In the genomic region with DNA sequence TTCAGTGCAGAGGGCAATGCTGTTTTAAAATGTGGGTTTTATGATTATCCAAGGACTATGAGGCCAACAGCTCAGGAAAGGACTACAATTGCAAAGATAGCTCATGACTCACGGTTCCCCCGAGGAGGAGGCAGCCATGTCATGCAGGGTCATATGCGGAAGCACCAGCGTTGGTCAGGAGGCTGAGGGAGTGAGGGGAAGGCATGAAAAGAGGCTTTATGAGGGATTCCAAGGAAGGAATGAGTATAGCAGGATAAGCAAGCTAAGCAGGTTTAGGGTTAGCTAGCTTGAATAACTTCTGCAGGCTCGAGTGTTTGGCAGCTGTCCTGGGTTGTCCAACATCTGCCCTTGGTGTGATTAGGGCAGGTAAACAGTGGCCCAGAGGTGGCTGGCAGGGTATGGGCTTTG, we compare ENCODE assay signal across 11 cellular contexts.
DNase-seq lines count a peak whose midpoint lies in the region; ATAC-seq, FAIRE-seq and TF ChIP-seq lines count a peak whose summit lies in the region.
"Had no signal": no experiment of that assay in that cellular context is flagged by ENCODE, and none has a peak within 500 bp of the region (broad histone marks: within the 10 kb centered on the region; RNA-seq: fewer than 3 reads in every experiment).

No MANE protein-coding gene starts in this region.

- TF ChIP-seq EP300 in HepG2 (IDR thresholded peaks at IDR 0.05; ENCODE audit: low read depth in 2 of 2, low read length in 2 of 2) (no peak), HepG2 (CRISPR knock-in tag; IDR thresholded peaks at IDR 0.05; ENCODE audit: borderline replicate concordance) (no peak)

- ATAC-seq in right lobe of liver (peak in 2 of 4 donors; percentile 60 to 86), HepG2 (no peak)

- H2AFZ ChIP-seq in HepG2 (ENCODE audit: low read length), result no peak overlapping the region

- H3K9ac ChIP-seq in HepG2 (ENCODE audit: insufficient read depth, low read depth, low read length), result no peak overlapping the region

- FAIRE-seq in HepG2 (lab: Jason Lieb, UNC) (no peak), GM19239 (lab: Jason Lieb, UNC) (no peak)
- FAIRE-seq: keratinocyte had no signal

- no TSS peak for BruUV-seq in HepG2 (replicated peaks; lab: Mats Ljungman, UMichigan)

- H3K9me3 ChIP-seq in right lobe of liver (no peaks in the 10 kb centered on the region), HepG2 (ENCODE audit: low read length) (no peaks in the 10 kb centered on the region)

- WGBS in right lobe of liver (ENCODE audit: insufficient coverage, low coverage, low lambda C conversion rate, missing lambda C conversion rate), result 49% methylated on average over 5 of the region's 5 CpGs
- 4% methylated on average over 5 of the region's 5 CpGs for WGBS in HepG2 (ENCODE audit: low lambda C conversion rate)

- intact Hi-C loops in right lobe of liver (cut with DNase I) (no loop called here), HepG2 (cut with micrococcal nuclease; ENCODE audit: unreplicated experiment) (no loop called here)

- H3K27me3 ChIP-seq in right lobe of liver, result no peaks in the 10 kb centered on the region
- no peaks in the 10 kb centered on the region for H3K27me3 ChIP-seq in HepG2 (ENCODE audit: control insufficient read depth in 1 of 2, insufficient read depth in 2 of 2, low read length in 2 of 2)

- H3K36me3 ChIP-seq in right lobe of liver (no peaks in the 10 kb centered on the region), HepG2 (replicated peaks in 1 of 2; ENCODE audit: control insufficient read depth in 1 of 2, insufficient read depth in 2 of 2, low read length in 2 of 2) (no peaks in the 10 kb centered on the region)

- CTCF ChIA-PET in HepG2 (lab: Yijun Ruan, JAX; ENCODE audit: low intra/inter-chr PET ratio, low total read pairs), result no interaction called here

- no peak overlapping the region for H3K27ac ChIP-seq in right lobe of liver
- H3K27ac ChIP-seq in HepG2 (ENCODE audit: extremely low read length, insufficient read depth, low read length), result no peak overlapping the region

- DNase-seq in right lobe of liver (peak in 2 of 3 donors; percentile 27 to 60), HepG2 (ENCODE audit: low spot score) (no peak), astrocyte of the spinal cord (ENCODE audit: low read depth, low spot score) (peak; percentile 94), kidney glomerular epithelial cell (lab: John Stamatoyannopoulos, UW) (peak; percentile 81), GM19239 (ENCODE audit: insufficient read length, low spot score) (no peak), NCI-H82 treated with DMSO at 0.1 percent for 48 hours (lab: John Stamatoyannopoulos, UW; ENCODE audit: unreplicated experiment) (no peak), activated gamma-delta T cell (lab: John Stamatoyannopoulos, UW) (no peak)
- DNase-seq in stimulated activated CD4-positive, alpha-beta T cell treated with anti-CD3 and anti-CD28 coated beads, Interleukin-4, amount 100 ng/mL, for 1 hour, result no peak
- DNase-seq: AML-193, NCI-H345 had no signal

- no peaks in the 10 kb centered on the region for H3K4me1 ChIP-seq in right lobe of liver
- H3K4me1 ChIP-seq in HepG2 (ENCODE audit: insufficient read depth, low read length), result no peaks in the 10 kb centered on the region

- TF ChIP-seq RAD21 in HepG2 (CRISPR knock-in tag; IDR thresholded peaks at IDR 0.05), result no peak

- TF ChIP-seq CTCF in right lobe of liver (IDR thresholded peaks at IDR 0.05), result no peak
- no peak for TF ChIP-seq CTCF in HepG2 (CRISPR knock-in tag; IDR thresholded peaks at IDR 0.05)
- TF ChIP-seq CTCF in astrocyte of the spinal cord (IDR thresholded peaks at IDR 0.05; ENCODE audit: low read depth, low read length), result no peak

- H4K20me1 ChIP-seq in HepG2 (ENCODE audit: insufficient read depth, low read length), result no peaks in the 10 kb centered on the region

- in situ Hi-C loops in HepG2 (cut with HindIII; ENCODE audit: extremely low pct_ligation_motif_present, low pct_unique_long_range_greater_than_20kb) (no loop called here), astrocyte of the spinal cord (cut with HindIII; ENCODE audit: low sequenced_read_pairs) (no loop called here)

- POLR2A ChIA-PET in HepG2 (lab: Yijun Ruan, JAX), result no interaction called here

- H3K4me2 ChIP-seq in HepG2 (ENCODE audit: low read depth, low read length), result no peak overlapping the region

- H3K79me2 ChIP-seq in HepG2 (ENCODE audit: insufficient read depth, low read length), result no peaks in the 10 kb centered on the region

- H3K4me3 ChIP-seq in right lobe of liver (no peak overlapping the region), HepG2 (replicated peaks in 1 of 3; ENCODE audit: insufficient read depth in 1 of 3, low read depth in 2 of 3, low read length in 3 of 3) (no peak overlapping the region), astrocyte of the spinal cord (ENCODE audit: low read depth, low read length) (no peak overlapping the region)

- TF ChIP-seq POLR2A in right lobe of liver (IDR thresholded peaks at IDR 0.05), result no peak
- no peak for TF ChIP-seq POLR2A in HepG2 (IDR thresholded peaks at IDR 0.05; ENCODE audit: insufficient read depth in 1 of 2, low read depth in 2 of 2, low read length in 2 of 2)

TF ChIP-seq in HepG2, 621 proteins besides CTCF, POLR2A, EP300 and RAD21 (continues in another document):
- TF ChIP-seq BHLHE40 (IDR thresholded peaks at IDR 0.05; ENCODE audit: low read length), result no peak
- TF ChIP-seq ZSCAN30 (CRISPR knock-in tag; IDR thresholded peaks at IDR 0.05), result no peak
- no peak for TF ChIP-seq ZNF546 (CRISPR knock-in tag; conservative IDR thresholded peaks at IDR 0.05)
- TF ChIP-seq, protein P1, sequence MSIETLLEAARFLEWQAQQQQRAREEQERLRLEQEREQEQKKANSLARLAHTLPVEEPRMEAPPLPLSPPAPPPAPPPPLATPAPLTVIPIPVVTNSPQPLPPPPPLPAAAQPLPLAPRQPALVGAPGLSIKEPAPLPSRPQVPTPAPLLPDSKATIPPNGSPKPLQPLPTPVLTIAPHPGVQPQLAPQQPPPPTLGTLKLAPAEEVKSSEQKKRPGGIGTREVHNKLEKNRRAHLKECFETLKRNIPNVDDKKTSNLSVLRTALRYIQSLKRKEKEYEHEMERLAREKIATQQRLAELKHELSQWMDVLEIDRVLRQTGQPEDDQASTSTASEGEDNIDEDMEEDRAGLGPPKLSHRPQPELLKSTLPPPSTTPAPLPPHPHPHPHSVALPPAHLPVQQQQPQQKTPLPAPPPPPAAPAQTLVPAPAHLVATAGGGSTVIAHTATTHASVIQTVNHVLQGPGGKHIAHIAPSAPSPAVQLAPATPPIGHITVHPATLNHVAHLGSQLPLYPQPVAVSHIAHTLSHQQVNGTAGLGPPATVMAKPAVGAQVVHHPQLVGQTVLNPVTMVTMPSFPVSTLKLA (IDR thresholded peaks at IDR 0.05), result no peak
- TF ChIP-seq HDAC1 (CRISPR knock-in tag; IDR thresholded peaks at IDR 0.05), result no peak
- no peak for TF ChIP-seq PITX1 (CRISPR knock-in tag; IDR thresholded peaks at IDR 0.05)
- TF ChIP-seq, protein P2, sequence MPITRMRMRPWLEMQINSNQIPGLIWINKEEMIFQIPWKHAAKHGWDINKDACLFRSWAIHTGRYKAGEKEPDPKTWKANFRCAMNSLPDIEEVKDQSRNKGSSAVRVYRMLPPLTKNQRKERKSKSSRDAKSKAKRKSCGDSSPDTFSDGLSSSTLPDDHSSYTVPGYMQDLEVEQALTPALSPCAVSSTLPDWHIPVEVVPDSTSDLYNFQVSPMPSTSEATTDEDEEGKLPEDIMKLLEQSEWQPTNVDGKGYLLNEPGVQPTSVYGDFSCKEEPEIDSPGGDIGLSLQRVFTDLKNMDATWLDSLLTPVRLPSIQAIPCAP (CRISPR knock-in tag; IDR thresholded peaks at IDR 0.05; ENCODE audit: low read depth), result no peak
- TF ChIP-seq, protein P3, sequence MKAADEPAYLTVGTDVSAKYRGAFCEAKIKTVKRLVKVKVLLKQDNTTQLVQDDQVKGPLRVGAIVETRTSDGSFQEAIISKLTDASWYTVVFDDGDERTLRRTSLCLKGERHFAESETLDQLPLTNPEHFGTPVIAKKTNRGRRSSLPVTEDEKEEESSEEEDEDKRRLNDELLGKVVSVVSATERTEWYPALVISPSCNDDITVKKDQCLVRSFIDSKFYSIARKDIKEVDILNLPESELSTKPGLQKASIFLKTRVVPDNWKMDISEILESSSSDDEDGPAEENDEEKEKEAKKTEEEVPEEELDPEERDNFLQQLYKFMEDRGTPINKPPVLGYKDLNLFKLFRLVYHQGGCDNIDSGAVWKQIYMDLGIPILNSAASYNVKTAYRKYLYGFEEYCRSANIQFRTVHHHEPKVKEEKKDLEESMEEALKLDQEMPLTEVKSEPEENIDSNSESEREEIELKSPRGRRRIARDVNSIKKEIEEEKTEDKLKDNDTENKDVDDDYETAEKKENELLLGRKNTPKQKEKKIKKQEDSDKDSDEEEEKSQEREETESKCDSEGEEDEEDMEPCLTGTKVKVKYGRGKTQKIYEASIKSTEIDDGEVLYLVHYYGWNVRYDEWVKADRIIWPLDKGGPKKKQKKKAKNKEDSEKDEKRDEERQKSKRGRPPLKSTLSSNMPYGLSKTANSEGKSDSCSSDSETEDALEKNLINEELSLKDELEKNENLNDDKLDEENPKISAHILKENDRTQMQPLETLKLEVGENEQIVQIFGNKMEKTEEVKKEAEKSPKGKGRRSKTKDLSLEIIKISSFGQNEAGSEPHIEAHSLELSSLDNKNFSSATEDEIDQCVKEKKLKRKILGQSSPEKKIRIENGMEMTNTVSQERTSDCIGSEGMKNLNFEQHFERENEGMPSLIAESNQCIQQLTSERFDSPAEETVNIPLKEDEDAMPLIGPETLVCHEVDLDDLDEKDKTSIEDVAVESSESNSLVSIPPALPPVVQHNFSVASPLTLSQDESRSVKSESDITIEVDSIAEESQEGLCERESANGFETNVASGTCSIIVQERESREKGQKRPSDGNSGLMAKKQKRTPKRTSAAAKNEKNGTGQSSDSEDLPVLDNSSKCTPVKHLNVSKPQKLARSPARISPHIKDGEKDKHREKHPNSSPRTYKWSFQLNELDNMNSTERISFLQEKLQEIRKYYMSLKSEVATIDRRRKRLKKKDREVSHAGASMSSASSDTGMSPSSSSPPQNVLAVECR (CRISPR knock-in tag; IDR thresholded peaks at IDR 0.05; ENCODE audit: borderline replicate concordance), result no peak
- no peak for TF ChIP-seq ATM (IDR thresholded peaks at IDR 0.05; ENCODE audit: borderline replicate concordance)
- no peak for TF ChIP-seq ZNF30 (CRISPR knock-in tag; IDR thresholded peaks at IDR 0.05)

Comparison
In these comparisons a context has a peak if more than half of its experiments do, and no peak if none do; other contexts are left out.
1. DNase-seq: peak in right lobe of liver (2 of 3), astrocyte of the spinal cord (single experiment) and kidney glomerular epithelial cell (single experiment); none in HepG2 (single experiment), GM19239 (single experiment), NCI-H82 treated with DMSO at 0.1 percent for 48 hours (single experiment), activated gamma-delta T cell (single experiment) and stimulated activated CD4-positive, alpha-beta T cell treated with anti-CD3 and anti-CD28 coated beads, Interleukin-4, amount 100 ng/mL, for 1 hour (single experiment).